ENCODE assay signal across 18 cellular contexts in genomic region chr12:51818567-51819300, GRCh38. TPM values are rescaled to one million over a fixed set of nuclear protein-coding genes. Genes with fewer than 3 reads are reported as not detected.
DNase-seq lines count a peak whose midpoint lies in the region; ATAC-seq, FAIRE-seq and TF ChIP-seq lines count a peak whose summit lies in the region.
"Had no signal": no experiment of that assay in that cellular context is flagged by ENCODE, and none has a peak within 500 bp of the region (broad histone marks: within the 10 kb centered on the region; RNA-seq: fewer than 3 reads in every experiment).

No MANE protein-coding gene starts in this region.

- no peak for ATAC-seq in activated T-helper 17 cell treated with anti-CD3 and anti-CD28 coated beads, Interleukin-2, amount 50 U/mL, for 72 hours (replicated peaks)
- ATAC-seq: esophagus mucosa had no signal

- H3K9me3 Mint-ChIP-seq in nephron progenitor cell: no peaks in the 10 kb centered on the region
- no peaks in the 10 kb centered on the region for H3K9me3 Mint-ChIP-seq in CD8-positive, alpha-beta memory T cell
- no peaks in the 10 kb centered on the region for H3K9me3 Mint-ChIP-seq in activated T-helper 17 cell treated with anti-CD3 and anti-CD28 coated beads, Interleukin-2, amount 50 U/mL, for 72 hours
- H3K9me3 Mint-ChIP-seq: activated CD4-positive, alpha-beta T cell treated with anti-CD3 and anti-CD28 coated beads, Interleukin-2, amount 10 ng/mL, durations not matched to agents 7 days and 5 days; central memory CD8-positive, alpha-beta T cell; naive B cell; T-helper 1 cell treated with Interleukin-12 subunit alpha and Interleukin-12 subunit beta and Interleukin-4 antibody, amounts not matched to agents 30 μg/mL and 1 μg/mL, for 36 hours had no signal

- peak; percentile 72 for FAIRE-seq in H54 (lab: Jason Lieb, UNC)
- FAIRE-seq: keratinocyte had no signal

- no peaks in the 10 kb centered on the region for H3K36me3 ChIP-seq in CD8-positive, alpha-beta memory T cell (ENCODE audit: insufficient read depth, low read length)
- H3K36me3 ChIP-seq: vagina had no signal

- peaks cover 34% of the 10 kb centered on the region for H3K27me3 Mint-ChIP-seq in nephron progenitor cell (ENCODE audit: low read depth, poor library complexity)
- no peaks in the 10 kb centered on the region for H3K27me3 Mint-ChIP-seq in CD8-positive, alpha-beta memory T cell
- peaks cover 6% of the 10 kb centered on the region for H3K27me3 Mint-ChIP-seq in activated T-helper 17 cell treated with anti-CD3 and anti-CD28 coated beads, Interleukin-2, amount 50 U/mL, for 72 hours
- H3K27me3 Mint-ChIP-seq: central memory CD8-positive, alpha-beta T cell had no signal

- H3K4me1 Mint-ChIP-seq in nephron progenitor cell: peaks cover 49% of the 10 kb centered on the region
- H3K4me1 Mint-ChIP-seq in CD8-positive, alpha-beta memory T cell: peaks cover 18 to 35% (median 24%) of the 10 kb centered on the region in 3 donors
- H3K4me1 Mint-ChIP-seq in activated T-helper 17 cell treated with anti-CD3 and anti-CD28 coated beads, Interleukin-2, amount 50 U/mL, for 72 hours: peaks cover 9% of the 10 kb centered on the region

- TF ChIP-seq CTCF in AG04450 (IDR thresholded peaks at IDR 0.05; ENCODE audit: low read depth, low read length): no peak
- TF ChIP-seq CTCF in nephron progenitor cell (IDR thresholded peaks at IDR 0.05): no peak

- DNase-seq in AG04450 (ENCODE audit: low read depth, low spot score) (peak; percentile 34), H54 (ENCODE audit: insufficient read length, low spot score) (peak; percentile 91), amniotic epithelial cell (ENCODE audit: low read depth) (peak; percentile 73), kidney glomerular epithelial cell (lab: John Stamatoyannopoulos, UW) (peak; percentile 49), nephron progenitor cell (no peak), HK-2 (ENCODE audit: unreplicated experiment) (no peak)
- no peak for DNase-seq in CD8-positive, alpha-beta memory T cell
- DNase-seq: activated CD4-positive, alpha-beta T cell treated with anti-CD3 and anti-CD28 coated beads, Interleukin-2, amount 10 ng/mL, durations not matched to agents 7 days and 5 days; activated effector memory CD4-positive, alpha-beta T cell treated with anti-CD3 and anti-CD28 coated beads, Interleukin-2, amount 50 U/mL, for 16 hours; naive B cell; NCI-H187 treated with DMSO at 0.1 percent for 48 hours had no signal

- no peak overlapping the region for H3K4me3 ChIP-seq in AG04450 (ENCODE audit: low read depth, low read length)
- no peak overlapping the region for H3K4me3 ChIP-seq in CD8-positive, alpha-beta memory T cell (ENCODE audit: low read length)
- H3K4me3 ChIP-seq: vagina had no signal

- peaks cover 24% of the 10 kb centered on the region for H3K36me3 Mint-ChIP-seq in nephron progenitor cell (ENCODE audit: low read depth)
- H3K36me3 Mint-ChIP-seq in CD8-positive, alpha-beta memory T cell: peaks cover 0 to 1% (median 0%) of the 10 kb centered on the region in 3 donors
- no peaks in the 10 kb centered on the region for H3K36me3 Mint-ChIP-seq in activated T-helper 17 cell treated with anti-CD3 and anti-CD28 coated beads, Interleukin-2, amount 50 U/mL, for 72 hours (ENCODE audit: low read depth)
- H3K36me3 Mint-ChIP-seq: naive B cell had no signal

- POLR2A ChIA-PET in AG04450 (lab: Yijun Ruan, JAX): no interaction called here
- POLR2A ChIA-PET in CD8-positive, alpha-beta memory T cell (lab: Charles Lee): no interaction called here

- CTCF ChIA-PET in AG04450 (lab: Charles Lee): interaction anchor here (0.7 to 2.6 kb wide), 5 partner anchors 45 to 397 kb away, joined by 3 to 22 read pairs (median 4); no protein-coding TSS in a partner anchor
- CTCF ChIA-PET in CD8-positive, alpha-beta memory T cell (lab: Charles Lee): interaction anchor here (2.4 kb wide), 1 partner anchor 67 kb away, joined by 7 read pairs; no protein-coding TSS in a partner anchor

- H3K27me3 ChIP-seq in AG04450 (ENCODE audit: control insufficient read depth, insufficient read depth, low read length): no peaks in the 10 kb centered on the region
- H3K27me3 ChIP-seq in CD8-positive, alpha-beta memory T cell (ENCODE audit: insufficient read depth, low read length, poor library complexity, severe bottlenecking): peaks cover 5% of the 10 kb centered on the region
- H3K27me3 ChIP-seq: vagina had no signal

- peaks cover 20% of the 10 kb centered on the region for H3K4me1 ChIP-seq in CD8-positive, alpha-beta memory T cell (ENCODE audit: insufficient read depth, low read length)

- no peak overlapping the region for H3K4me3 Mint-ChIP-seq in nephron progenitor cell
- peak overlapping the region in 2 of 7 donors; percentile 34 for H3K4me3 Mint-ChIP-seq in CD8-positive, alpha-beta memory T cell
- no peak overlapping the region for H3K4me3 Mint-ChIP-seq in activated T-helper 17 cell treated with anti-CD3 and anti-CD28 coated beads, Interleukin-2, amount 50 U/mL, for 72 hours

- H3K27ac ChIP-seq in AG04450 (ENCODE audit: low read depth, low read length): no peak overlapping the region
- no peak overlapping the region for H3K27ac ChIP-seq in CD8-positive, alpha-beta memory T cell (ENCODE audit: low read depth, low read length)
- H3K27ac ChIP-seq: vagina had no signal

- H3K9me3 ChIP-seq in AG04450 (ENCODE audit: control insufficient read depth, insufficient read depth, low read length): peaks cover 2% of the 10 kb centered on the region; the same call in 1 of the 2 replicates
- no peaks in the 10 kb centered on the region for H3K9me3 ChIP-seq in CD8-positive, alpha-beta memory T cell (ENCODE audit: low read length)
- H3K9me3 ChIP-seq: vagina had no signal

- no peak overlapping the region for H3K27ac Mint-ChIP-seq in nephron progenitor cell
- no peak overlapping the region for H3K27ac Mint-ChIP-seq in CD8-positive, alpha-beta memory T cell
- H3K27ac Mint-ChIP-seq in activated T-helper 17 cell treated with anti-CD3 and anti-CD28 coated beads, Interleukin-2, amount 50 U/mL, for 72 hours: no peak overlapping the region
- H3K27ac Mint-ChIP-seq: activated CD4-positive, alpha-beta T cell treated with anti-CD3 and anti-CD28 coated beads, Interleukin-2, amount 10 ng/mL, durations not matched to agents 7 days and 5 days; CD14-positive monocyte; naive B cell; T-helper 1 cell treated with Interleukin-12 subunit alpha and Interleukin-12 subunit beta and Interleukin-4 antibody, amounts not matched to agents 30 μg/mL and 1 μg/mL, for 36 hours had no signal

- no peak for TF ChIP-seq POLR2A in H54 (IDR thresholded peaks at IDR 0.05; ENCODE audit: low read depth, low read length)

RNA-seq across cellular contexts. Expression of gene FIGNL2, which starts 29.8 kb away (rescaled TPM):
- 0.22 and 0.26 TPM in 2 replicates for polyA plus RNA-seq in AG04450 (2011; rRNA removed)
- polyA minus RNA-seq in AG04450 (2011; rRNA and poly(A)+ RNA removed): 0.74 and 1.3 TPM in 2 replicates
- under 1 TPM; 0.42 to 0.70 TPM for total RNA-seq in CD8-positive, alpha-beta memory T cell
- 0.12 TPM for polyA plus RNA-seq in CD8-positive, alpha-beta memory T cell
- under 1 TPM; 0.50 to 0.53 TPM for total RNA-seq in activated T-helper 17 cell treated with anti-CD3 and anti-CD28 coated beads, Interleukin-2, amount 50 U/mL, for 72 hours
- total RNA-seq: vagina had no signal
- polyA plus RNA-seq: keratinocyte had no signal

Comparison
In these comparisons a context has a peak if more than half of its experiments do, and no peak if none do; other contexts are left out.
1. DNase-seq: peak in AG04450 (single experiment), H54 (single experiment), amniotic epithelial cell (single experiment) and kidney glomerular epithelial cell (single experiment); none in nephron progenitor cell (single experiment), CD8-positive, alpha-beta memory T cell (0 of 5) and HK-2 (single experiment).